Comparison of ENCODE assay signal across 8 cellular contexts in genomic region chr1:25774921-25775774, GRCh38. TPM values are rescaled to one million over a fixed set of nuclear protein-coding genes. Genes with fewer than 3 reads are reported as not detected.
DNase-seq lines count a peak whose midpoint lies in the region; ATAC-seq lines count a peak whose summit lies in the region.

No MANE protein-coding gene starts in this region.

- H3K27ac Mint-ChIP-seq in T-helper 17 cell: peak overlapping the region; percentile 100

- H3K4me3 Mint-ChIP-seq in T-helper 17 cell: peak overlapping the region; percentile 95

- no peaks in the 10 kb centered on the region for H3K27me3 Mint-ChIP-seq in T-helper 17 cell

- no peaks in the 10 kb centered on the region for H3K9me3 ChIP-seq in T-helper 17 cell (ENCODE audit: control insufficient read depth, low read length, poor library complexity, severe bottlenecking)

- H3K4me1 Mint-ChIP-seq in T-helper 17 cell: peaks cover 44% of the 10 kb centered on the region

- ATAC-seq in HG03378 (IDR thresholded peaks at IDR 0.05; ENCODE audit: unreplicated experiment): peak; percentile 45
- peak; percentile 93 for ATAC-seq in T-helper 17 cell
- ATAC-seq in HG03039 (IDR thresholded peaks at IDR 0.05; ENCODE audit: unreplicated experiment): no peak
- no peak for ATAC-seq in GM21423 (IDR thresholded peaks at IDR 0.05; ENCODE audit: unreplicated experiment)

- H3K36me3 Mint-ChIP-seq in T-helper 17 cell (ENCODE audit: low read depth): peaks cover 4% of the 10 kb centered on the region

- DNase-seq in T-helper 17 cell (peak; percentile 43 to 73 (median 67)), NCI-H748 treated with DMSO at 0.1 percent for 48 hours (lab: John Stamatoyannopoulos, UW) (no peak)
- peak; percentile 81 for DNase-seq in activated naive CD8-positive, alpha-beta T cell treated with anti-CD3 and anti-CD28 coated beads, Interleukin-2, amount 50 U/mL, for 16 hours (ENCODE audit: low read depth, low spot score)
- DNase-seq in stimulated activated CD4-positive, alpha-beta T cell treated with anti-CD3 and anti-CD28 coated beads, Interleukin-4, amount 100 ng/mL, for 4 hours: peak; percentile 70 to 91
- DNase-seq in NK-92 treated with Interleukin-12 subunit alpha and Interleukin-12 subunit beta, amount 100 ng/mL, for 24 hours (lab: John Stamatoyannopoulos, UW): no peak

RNA-seq across cellular contexts. Expression of gene SELENON, which starts 24.8 kb away (rescaled TPM):
- 10 to 100 TPM; 24.5 to 25.2 TPM for total RNA-seq in T-helper 17 cell

RNA-seq across cellular contexts. Expression of gene MTFR1L, which starts 44.6 kb away (rescaled TPM):
- 10 to 100 TPM; 30.4 to 37.4 TPM for total RNA-seq in T-helper 17 cell

Comparison
In these comparisons a context has a peak if more than half of its experiments do, and no peak if none do; other contexts are left out.
1. ATAC-seq: peak in HG03378 (single experiment) and T-helper 17 cell (single experiment); none in HG03039 (single experiment) and GM21423 (single experiment).
2. DNase-seq: peak in T-helper 17 cell (3 of 3), activated naive CD8-positive, alpha-beta T cell treated with anti-CD3 and anti-CD28 coated beads, Interleukin-2, amount 50 U/mL, for 16 hours (single experiment) and stimulated activated CD4-positive, alpha-beta T cell treated with anti-CD3 and anti-CD28 coated beads, Interleukin-4, amount 100 ng/mL, for 4 hours (2 of 2); none in NK-92 treated with Interleukin-12 subunit alpha and Interleukin-12 subunit beta, amount 100 ng/mL, for 24 hours (single experiment) and NCI-H748 treated with DMSO at 0.1 percent for 48 hours (single experiment).